8 cellular contexts compared by ENCODE assay signal in genomic region chr10:30812018-30812851, GRCh38.
DNase-seq lines count a peak whose midpoint lies in the region; ATAC-seq, FAIRE-seq and TF ChIP-seq lines count a peak whose summit lies in the region.

No MANE protein-coding gene starts in this region.

- no TSS peak for BruUV-seq in HepG2 (replicated peaks; lab: Mats Ljungman, UMichigan)

- peaks cover 11% of the 10 kb centered on the region for H3K4me1 Mint-ChIP-seq in endodermal cell

- peaks cover 83% of the 10 kb centered on the region for H3K27me3 Mint-ChIP-seq in endodermal cell (ENCODE audit: insufficient read depth)

- H3K9ac ChIP-seq in liver (ENCODE audit: low read depth in 1 of 2, low read length in 2 of 2): no peak overlapping the region
- no peak overlapping the region for H3K9ac ChIP-seq in HepG2 (ENCODE audit: insufficient read depth, low read depth, low read length)
- no peak overlapping the region for H3K9ac ChIP-seq in mucosa of rectum (ENCODE audit: low read depth in 1 of 2, low read length in 2 of 2)
- no peak overlapping the region for H3K9ac ChIP-seq in endodermal cell (ENCODE audit: extremely low read depth, low read length, poor library complexity, severe bottlenecking)

- no peaks in the 10 kb centered on the region for H4K20me1 ChIP-seq in HepG2 (ENCODE audit: insufficient read depth, low read length)

- FAIRE-seq in HepG2 (lab: Jason Lieb, UNC): no peak

- TF ChIP-seq CTCF in liver (IDR thresholded peaks at IDR 0.05; ENCODE audit: low read depth, low read length, missing input control) (no peak), HepG2 (CRISPR knock-in tag; IDR thresholded peaks at IDR 0.05) (no peak), endodermal cell (conservative IDR thresholded peaks at IDR 0.05) (no peak)

- H3K9me3 ChIP-seq in liver (ENCODE audit: control insufficient read depth in 4 of 4, low read length in 3 of 4): no peaks in the 10 kb centered on the region
- H3K9me3 ChIP-seq in HepG2 (ENCODE audit: low read length): no peaks in the 10 kb centered on the region
- no peaks in the 10 kb centered on the region for H3K9me3 ChIP-seq in mucosa of rectum (ENCODE audit: control insufficient read depth in 2 of 2, low read length in 2 of 2)
- H3K9me3 ChIP-seq in endodermal cell (ENCODE audit: control insufficient read depth, low read length): no peaks in the 10 kb centered on the region

- H3K79me2 ChIP-seq in HepG2 (ENCODE audit: insufficient read depth, low read length): no peaks in the 10 kb centered on the region

- TF ChIP-seq RAD21 in liver (IDR thresholded peaks at IDR 0.05) (no peak), HepG2 (CRISPR knock-in tag; IDR thresholded peaks at IDR 0.05) (no peak)

- no peaks in the 10 kb centered on the region for H3K36me3 ChIP-seq in liver (ENCODE audit: control insufficient read depth in 4 of 4, insufficient read depth in 3 of 4, low read depth in 1 of 4, low read length in 3 of 4)
- no peaks in the 10 kb centered on the region for H3K36me3 ChIP-seq in HepG2 (replicated peaks in 1 of 2; ENCODE audit: control insufficient read depth in 1 of 2, insufficient read depth in 2 of 2, low read length in 2 of 2)
- H3K36me3 ChIP-seq in mucosa of rectum (ENCODE audit: control insufficient read depth in 2 of 2, insufficient read depth in 2 of 2, low read length in 2 of 2): no peaks in the 10 kb centered on the region
- no peaks in the 10 kb centered on the region for H3K36me3 ChIP-seq in endodermal cell (ENCODE audit: control insufficient read depth, insufficient read depth, low read length)

- H3K27ac ChIP-seq in liver (ENCODE audit: low read depth in 1 of 2, low read length in 2 of 2) (peak overlapping the region; percentile 61 to 75), HepG2 (ENCODE audit: extremely low read length, insufficient read depth, low read length) (no peak overlapping the region), mucosa of rectum (ENCODE audit: low read depth in 2 of 2, low read length in 2 of 2) (peak overlapping the region; percentile 19 to 40), endodermal cell (ENCODE audit: low read depth, low read length) (no peak overlapping the region)

- in situ Hi-C loops in HepG2 (cut with HindIII; ENCODE audit: extremely low pct_ligation_motif_present, low pct_unique_long_range_greater_than_20kb): no loop called here

- H3K27ac Mint-ChIP-seq in endodermal cell: no peak overlapping the region

- no peak for ATAC-seq in HepG2

- H3K4me2 ChIP-seq in HepG2 (ENCODE audit: low read depth, low read length): no peak overlapping the region

- H3K9me3 Mint-ChIP-seq in endodermal cell: peaks cover 9% of the 10 kb centered on the region

- POLR2A ChIA-PET in HepG2 (lab: Yijun Ruan, JAX): no interaction called here

- DNase-seq in HepG2 (ENCODE audit: low spot score): no peak
- peak; percentile 26 for DNase-seq in cerebellum (ENCODE audit: low spot score)
- DNase-seq in endodermal cell: no peak
- no peak for DNase-seq in NCI-H526 (lab: John Stamatoyannopoulos, UW)
- DNase-seq in SK-N-DZ (ENCODE audit: low spot score): no peak
- DNase-seq in erythroblast (lab: John Stamatoyannopoulos, UW): no peak

- no peaks in the 10 kb centered on the region for H3K36me3 Mint-ChIP-seq in endodermal cell (ENCODE audit: low read depth)

- H3K4me3 ChIP-seq in liver (ENCODE audit: low read depth in 1 of 3, low read length in 3 of 3) (no peak overlapping the region), HepG2 (replicated peaks in 1 of 3; ENCODE audit: insufficient read depth in 1 of 3, low read depth in 2 of 3, low read length in 3 of 3) (no peak overlapping the region), mucosa of rectum (ENCODE audit: low read length in 2 of 2) (no peak overlapping the region), endodermal cell (ENCODE audit: low read length) (no peak overlapping the region)

- CTCF ChIA-PET in HepG2 (lab: Yijun Ruan, JAX; ENCODE audit: low intra/inter-chr PET ratio, low total read pairs): no interaction called here

- intact Hi-C loops in HepG2 (cut with micrococcal nuclease; ENCODE audit: unreplicated experiment): no loop called here

- TF ChIP-seq POLR2A in HepG2 (IDR thresholded peaks at IDR 0.05; ENCODE audit: insufficient read depth in 1 of 2, low read depth in 2 of 2, low read length in 2 of 2) (no peak), erythroblast (IDR thresholded peaks at IDR 0.05; ENCODE audit: low read length) (no peak)

- 61% methylated on average over 16 of the region's 16 CpGs for WGBS in liver
- 18% methylated on average over 14 of the region's 16 CpGs for WGBS in HepG2 (ENCODE audit: low lambda C conversion rate)
- 83 to 84% methylated on average over 9 to 16 of the region's 16 CpGs for WGBS in endodermal cell (ENCODE audit: insufficient coverage in 1 of 2, insufficient read length in 1 of 2), 2 experiments

- H3K27me3 ChIP-seq in liver (ENCODE audit: control insufficient read depth in 4 of 4, insufficient read depth in 4 of 4, low read length in 3 of 4) (no peaks in the 10 kb centered on the region), HepG2 (ENCODE audit: control insufficient read depth in 1 of 2, insufficient read depth in 2 of 2, low read length in 2 of 2) (peaks cover 0 to 41% of the 10 kb centered on the region in 2 experiments; a peak in 3 of 5 replicates), mucosa of rectum (ENCODE audit: control insufficient read depth in 2 of 2, insufficient read depth in 2 of 2, low read length in 2 of 2) (no peaks in the 10 kb centered on the region), endodermal cell (ENCODE audit: control insufficient read depth, insufficient read depth, low read length, poor library complexity, severe bottlenecking) (peaks cover 16% of the 10 kb centered on the region)

- peaks cover 0 to 4% (median 0%) of the 10 kb centered on the region in 4 donors for H3K4me1 ChIP-seq in liver (ENCODE audit: control insufficient read depth in 4 of 4, insufficient read depth in 4 of 4, low read length in 3 of 4)
- H3K4me1 ChIP-seq in HepG2 (ENCODE audit: insufficient read depth, low read length): no peaks in the 10 kb centered on the region
- H3K4me1 ChIP-seq in mucosa of rectum (ENCODE audit: control insufficient read depth in 2 of 2, insufficient read depth in 2 of 2, low read length in 2 of 2): peaks cover 0 to 3% of the 10 kb centered on the region in 2 donors
- H3K4me1 ChIP-seq in endodermal cell (ENCODE audit: control insufficient read depth, insufficient read depth, low read length): no peaks in the 10 kb centered on the region

- no peak overlapping the region for H3K4me3 Mint-ChIP-seq in endodermal cell

- H2AFZ ChIP-seq in HepG2 (ENCODE audit: low read length): no peak overlapping the region

- TF ChIP-seq EP300 in HepG2 (IDR thresholded peaks at IDR 0.05; ENCODE audit: low read depth in 2 of 2, low read length in 2 of 2) (no peak), HepG2 (CRISPR knock-in tag; IDR thresholded peaks at IDR 0.05; ENCODE audit: borderline replicate concordance) (no peak)

TF ChIP-seq in liver, 16 proteins besides CTCF, POLR2A, EP300 and RAD21:
- TF ChIP-seq JUND (IDR thresholded peaks at IDR 0.05) (peak in 1 of 2 donors; percentile 12), ATF3 (IDR thresholded peaks at IDR 0.05) (no peak), NR2F2 (IDR thresholded peaks at IDR 0.05) (peak; percentile 66), HNF4G (IDR thresholded peaks at IDR 0.05) (no peak)

TF ChIP-seq in HepG2, 621 proteins besides CTCF, POLR2A, EP300 and RAD21 (continues in another document):
- TF ChIP-seq ZMYM2 (CRISPR knock-in tag; IDR thresholded peaks at IDR 0.05) (no peak), CHD2 (IDR thresholded peaks at IDR 0.05; ENCODE audit: low read depth, low read length) (no peak), ZNF746 (CRISPR knock-in tag; IDR thresholded peaks at IDR 0.05) (no peak), ZBED4 (CRISPR knock-in tag; IDR thresholded peaks at IDR 0.05; ENCODE audit: borderline replicate concordance) (no peak), MYC (CRISPR knock-in tag; IDR thresholded peaks at IDR 0.05; ENCODE audit: borderline replicate concordance) (no peak), ELF4 (CRISPR knock-in tag; IDR thresholded peaks at IDR 0.05; ENCODE audit: borderline replicate concordance) (no peak), NFE2 (CRISPR knock-in tag; IDR thresholded peaks at IDR 0.05) (no peak), TEF (CRISPR knock-in tag; IDR thresholded peaks at IDR 0.05) (no peak), KMT2B (CRISPR knock-in tag; IDR thresholded peaks at IDR 0.05) (no peak), RELA (CRISPR knock-in tag; IDR thresholded peaks at IDR 0.05) (no peak)

Comparison
In these comparisons a context has a peak if more than half of its experiments do, and no peak if none do; other contexts are left out.
1. H3K27ac ChIP-seq: peak in liver (2 of 2) and mucosa of rectum (2 of 2); none in HepG2 (single experiment) and endodermal cell (single experiment).